Comparison of ENCODE assay signal across 24 cellular contexts in the genomic region with DNA sequence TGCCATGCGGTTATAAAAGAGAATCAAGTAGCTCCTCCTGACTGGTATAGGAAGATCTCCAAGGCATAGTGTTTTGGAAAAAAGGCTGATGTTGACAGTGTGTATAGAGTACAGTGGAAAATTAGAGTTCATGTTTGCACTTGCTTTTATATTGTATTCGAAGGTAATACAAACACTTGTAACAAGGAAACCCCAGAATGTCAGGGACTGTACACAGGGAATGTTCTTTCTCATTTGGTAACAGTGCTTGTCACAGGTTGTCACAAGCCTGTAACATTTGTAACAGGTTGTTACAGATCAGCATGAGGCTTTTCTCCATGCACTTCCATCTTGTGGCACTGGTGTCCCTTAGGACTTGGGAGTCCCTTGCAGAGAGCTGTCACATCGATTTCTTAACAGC.
DNase-seq lines count a peak whose midpoint lies in the region; ATAC-seq and TF ChIP-seq lines count a peak whose summit lies in the region.
"Had no signal": no experiment of that assay in that cellular context is flagged by ENCODE, and none has a peak within 500 bp of the region (broad histone marks: within the 10 kb centered on the region; RNA-seq: fewer than 3 reads in every experiment).

No MANE protein-coding gene starts in this region.

- TF ChIP-seq CTCF in lower leg skin (IDR thresholded peaks at IDR 0.05) = no peak

- no peak for TF ChIP-seq POLR2A in lower leg skin (IDR thresholded peaks at IDR 0.05)

- intact Hi-C loops in lower leg skin (cut with DNase I; ENCODE audit: low total_unique reads) = no loop called here
- intact Hi-C loops in posterior vena cava (cut with DNase I) = no loop called here

- DNase-seq in NCI-H510A treated with DMSO at 0.1 percent for 48 hours (lab: John Stamatoyannopoulos, UW) (peak; percentile 80), NCI-H510A (lab: John Stamatoyannopoulos, UW) (no peak), NCI-H345 (lab: John Stamatoyannopoulos, UW) (peak; percentile 79), fibroblast of gingiva (ENCODE audit: low read depth) (peak; percentile 32), lower leg skin (ENCODE audit: low spot score in 2 of 2) (no peak), posterior vena cava (ENCODE audit: low spot score) (no peak)
- no peak for DNase-seq in activated CD4-positive, alpha-beta T cell treated with anti-CD3 and anti-CD28 coated beads for 4 hours
- DNase-seq: activated effector memory CD4-positive, alpha-beta T cell treated with anti-CD3 and anti-CD28 coated beads, Interleukin-2, amount 50 U/mL, for 16 hours; activated naive CD8-positive, alpha-beta T cell treated with anti-CD3 and anti-CD28 coated beads, Interleukin-2, amount 50 U/mL, for 24 hours; CD8-positive, alpha-beta memory T cell; cerebellar nuclear complex; DND-41; H9; heart left ventricle; naive thymus-derived CD4-positive, alpha-beta T cell; NK-92 treated with Interleukin-12 subunit alpha and Interleukin-12 subunit beta, amount 100 ng/mL, for 24 hours; occipital lobe; small intestine; substantia nigra; T-helper 1 cell; upper lobe of left lung had no signal

- ATAC-seq in HG03442 (IDR thresholded peaks at IDR 0.05; ENCODE audit: unreplicated experiment) = no peak
- ATAC-seq: A549; activated CD4-positive, CD25-positive, alpha-beta regulatory T cell treated with anti-CD3 and anti-CD28 coated beads, Interleukin-2, amount 50 U/mL, for 24 hours; activated naive CD8-positive, alpha-beta T cell treated with anti-CD3 and anti-CD28 coated beads, Interleukin-2, amount 50 U/mL, for 24 hours; naive thymus-derived CD4-positive, alpha-beta T cell had no signal

- 31 to 50% methylated on average over 3 of the region's 3 CpGs for WGBS in lower leg skin, 2 donors

- H3K4me3 ChIP-seq in lower leg skin (ENCODE audit: low read depth, poor library complexity, severe bottlenecking) = no peak overlapping the region
- H3K4me3 ChIP-seq: A549, heart left ventricle, upper lobe of left lung had no signal

Comparison
In these comparisons a context has a peak if more than half of its experiments do, and no peak if none do; other contexts are left out.
1. DNase-seq: peak in NCI-H510A treated with DMSO at 0.1 percent for 48 hours (single experiment), NCI-H345 (single experiment) and fibroblast of gingiva (single experiment); none in NCI-H510A (single experiment), lower leg skin (0 of 2), activated CD4-positive, alpha-beta T cell treated with anti-CD3 and anti-CD28 coated beads for 4 hours (0 of 2) and posterior vena cava (single experiment).